In the genomic region with DNA sequence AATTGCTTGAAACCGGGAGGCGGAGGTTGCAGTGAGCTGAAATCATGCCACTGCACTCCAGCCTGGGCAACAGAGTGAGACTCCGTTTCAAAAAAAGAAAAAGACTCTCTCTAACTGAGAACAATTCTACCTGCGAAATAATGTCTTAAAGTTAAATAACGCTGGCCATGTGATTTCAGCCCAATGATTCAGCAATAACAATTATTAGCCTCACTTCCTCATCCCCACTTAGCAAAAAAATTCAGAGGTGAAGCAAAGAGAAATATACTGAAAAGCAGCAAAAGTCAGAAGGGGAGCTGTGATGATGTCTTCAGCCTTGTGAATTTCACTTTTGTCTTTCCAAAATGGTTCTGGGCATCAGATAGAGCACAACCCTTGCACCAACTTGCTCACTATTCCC, we compare ENCODE assay signal across 1 cellular context.
TF ChIP-seq lines count a peak whose summit lies in the region.

No MANE protein-coding gene starts in this region.

TF ChIP-seq in K562, 482 proteins besides CTCF, POLR2A, EP300 and RAD21 (continued from another document):
- TF ChIP-seq, protein P1, sequence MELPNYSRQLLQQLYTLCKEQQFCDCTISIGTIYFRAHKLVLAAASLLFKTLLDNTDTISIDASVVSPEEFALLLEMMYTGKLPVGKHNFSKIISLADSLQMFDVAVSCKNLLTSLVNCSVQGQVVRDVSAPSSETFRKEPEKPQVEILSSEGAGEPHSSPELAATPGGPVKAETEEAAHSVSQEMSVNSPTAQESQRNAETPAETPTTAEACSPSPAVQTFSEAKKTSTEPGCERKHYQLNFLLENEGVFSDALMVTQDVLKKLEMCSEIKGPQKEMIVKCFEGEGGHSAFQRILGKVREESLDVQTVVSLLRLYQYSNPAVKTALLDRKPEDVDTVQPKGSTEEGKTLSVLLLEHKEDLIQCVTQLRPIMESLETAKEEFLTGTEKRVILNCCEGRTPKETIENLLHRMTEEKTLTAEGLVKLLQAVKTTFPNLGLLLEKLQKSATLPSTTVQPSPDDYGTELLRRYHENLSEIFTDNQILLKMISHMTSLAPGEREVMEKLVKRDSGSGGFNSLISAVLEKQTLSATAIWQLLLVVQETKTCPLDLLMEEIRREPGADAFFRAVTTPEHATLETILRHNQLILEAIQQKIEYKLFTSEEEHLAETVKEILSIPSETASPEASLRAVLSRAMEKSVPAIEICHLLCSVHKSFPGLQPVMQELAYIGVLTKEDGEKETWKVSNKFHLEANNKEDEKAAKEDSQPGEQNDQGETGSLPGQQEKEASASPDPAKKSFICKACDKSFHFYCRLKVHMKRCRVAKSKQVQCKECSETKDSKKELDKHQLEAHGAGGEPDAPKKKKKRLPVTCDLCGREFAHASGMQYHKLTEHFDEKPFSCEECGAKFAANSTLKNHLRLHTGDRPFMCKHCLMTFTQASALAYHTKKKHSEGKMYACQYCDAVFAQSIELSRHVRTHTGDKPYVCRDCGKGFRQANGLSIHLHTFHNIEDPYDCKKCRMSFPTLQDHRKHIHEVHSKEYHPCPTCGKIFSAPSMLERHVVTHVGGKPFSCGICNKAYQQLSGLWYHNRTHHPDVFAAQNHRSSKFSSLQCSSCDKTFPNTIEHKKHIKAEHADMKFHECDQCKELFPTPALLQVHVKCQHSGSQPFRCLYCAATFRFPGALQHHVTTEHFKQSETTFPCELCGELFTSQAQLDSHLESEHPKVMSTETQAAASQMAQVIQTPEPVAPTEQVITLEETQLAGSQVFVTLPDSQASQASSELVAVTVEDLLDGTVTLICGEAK (IDR thresholded peaks at IDR 0.05), result no peak
- TF ChIP-seq, protein P1 (CRISPR knock-in tag; IDR thresholded peaks at IDR 0.05), result no peak
- no peak for TF ChIP-seq FOXK1 (CRISPR knock-in tag; IDR thresholded peaks at IDR 0.05; ENCODE audit: borderline replicate concordance)
- no peak for TF ChIP-seq JUN (IDR thresholded peaks at IDR 0.05; ENCODE audit: borderline replicate concordance, low read depth, low read length)
- TF ChIP-seq JUN (CRISPR knock-in tag; IDR thresholded peaks at IDR 0.05; ENCODE audit: borderline replicate concordance), result no peak
- TF ChIP-seq XRCC4 (IDR thresholded peaks at IDR 0.05; ENCODE audit: extremely low read depth, insufficient read depth, insufficient read length), result no peak
TF ChIP-seq in K562: peak in this region for 8.
